In genomic region chr2:164068063-164068462, GRCh38 we compare ENCODE assay signal across 30 cellular contexts.
"Had no signal": no experiment of that assay in that cellular context is flagged by ENCODE, and none has a peak within 500 bp of the region (broad histone marks: within the 10 kb centered on the region; RNA-seq: fewer than 3 reads in every experiment).

No MANE protein-coding gene starts in this region.

- H3K27me3 Mint-ChIP-seq: activated CD4-positive, alpha-beta memory T cell treated with anti-CD3 and anti-CD28 coated beads for 36 hours; activated CD4-positive, alpha-beta T cell treated with anti-CD3 and anti-CD28 coated beads, Interleukin-2, amount 10 ng/mL, durations not matched to agents 7 days and 5 days; activated naive CD8-positive, alpha-beta T cell treated with anti-CD3 and anti-CD28 coated beads, Interleukin-2, amount 50 U/mL, for 24 hours; T-cell had no signal

- H3K4me3 Mint-ChIP-seq: activated CD4-positive, alpha-beta memory T cell treated with anti-CD3 and anti-CD28 coated beads for 36 hours; activated CD4-positive, alpha-beta T cell treated with anti-CD3 and anti-CD28 coated beads, Interleukin-2, amount 10 ng/mL, durations not matched to agents 7 days and 5 days; activated naive CD8-positive, alpha-beta T cell treated with anti-CD3 and anti-CD28 coated beads, Interleukin-2, amount 50 U/mL, for 24 hours; activated T-cell treated with anti-CD3 and anti-CD28 coated beads, Interleukin-2, amount 50 U/mL, for 4 hours; T-cell had no signal

- H3K4me3 ChIP-seq: ascending aorta, body of pancreas had no signal

- FAIRE-seq: bronchial epithelial cell, RCC 7860, TTC549 had no signal

- H3K9me3 Mint-ChIP-seq: activated CD4-positive, alpha-beta T cell treated with anti-CD3 and anti-CD28 coated beads, Interleukin-2, amount 10 ng/mL, durations not matched to agents 7 days and 5 days; activated naive CD8-positive, alpha-beta T cell treated with anti-CD3 and anti-CD28 coated beads, Interleukin-2, amount 50 U/mL, for 24 hours had no signal

- H3K4me1 ChIP-seq: ascending aorta, body of pancreas had no signal

- ATAC-seq: activated naive CD4-positive, alpha-beta T cell treated with anti-CD3 and anti-CD28 coated beads, Interleukin-2, amount 50 U/mL, for 72 hours; activated naive CD8-positive, alpha-beta T cell treated with anti-CD3 and anti-CD28 coated beads, Interleukin-2, amount 50 U/mL, for 24 hours; activated T-cell treated with anti-CD3 and anti-CD28 coated beads, Interleukin-2, amount 50 U/mL, for 4 hours; body of pancreas; PC-3; T-cell had no signal

- H3K4me1 Mint-ChIP-seq: activated CD4-positive, alpha-beta T cell treated with anti-CD3 and anti-CD28 coated beads, Interleukin-2, amount 10 ng/mL, durations not matched to agents 7 days and 5 days; activated naive CD8-positive, alpha-beta T cell treated with anti-CD3 and anti-CD28 coated beads, Interleukin-2, amount 50 U/mL, for 24 hours; T-cell had no signal

- DNase-seq: activated CD4-positive, alpha-beta memory T cell treated with anti-CD3 and anti-CD28 coated beads for 36 hours; activated CD4-positive, alpha-beta T cell treated with anti-CD3 and anti-CD28 coated beads, Interleukin-2, amount 10 ng/mL, durations not matched to agents 7 days and 5 days; activated CD4-positive, CD25-positive, alpha-beta regulatory T cell; activated CD8-positive, alpha-beta memory T cell treated with anti-CD3 and anti-CD28 coated beads for 24 hours; activated effector memory CD4-positive, alpha-beta T cell treated with anti-CD3 and anti-CD28 coated beads, Interleukin-2, amount 50 U/mL, for 16 hours; activated naive CD4-positive, alpha-beta T cell treated with Interleukin-2 at 50 U/mL for 16 hours; activated naive CD8-positive, alpha-beta T cell treated with anti-CD3 and anti-CD28 coated beads, Interleukin-2, amount 50 U/mL, for 24 hours; activated T-cell treated with anti-CD3 and anti-CD28 coated beads, Interleukin-2, amount 50 U/mL, for 4 hours; amniotic stem cell; body of pancreas; central memory CD4-positive, alpha-beta T cell; Kasumi-1; KBM-7; NCI-H146; NCI-H187 treated with DMSO at 0.1 percent for 48 hours; NCI-H2081 treated with DMSO at 0.1 percent for 48 hours; NCI-H2171 treated with DMSO at 0.1 percent for 48 hours; NCI-H226; NCI-H510A treated with DMSO at 0.1 percent for 48 hours; NCI-H69; PC-3; SHP77; T-cell; T-helper 2 cell; T1000 had no signal

- H3K27ac ChIP-seq: ascending aorta, body of pancreas had no signal

- H3K36me3 ChIP-seq: ascending aorta had no signal

- H3K27me3 ChIP-seq: ascending aorta, body of pancreas had no signal

- H3K36me3 Mint-ChIP-seq: activated CD4-positive, alpha-beta memory T cell treated with anti-CD3 and anti-CD28 coated beads for 36 hours; activated naive CD4-positive, alpha-beta T cell treated with anti-CD3 and anti-CD28 coated beads, Interleukin-2, amount 50 U/mL, for 72 hours; T-cell had no signal

- H3K27ac Mint-ChIP-seq: activated CD4-positive, alpha-beta memory T cell treated with anti-CD3 and anti-CD28 coated beads for 36 hours; activated CD4-positive, alpha-beta T cell treated with anti-CD3 and anti-CD28 coated beads, Interleukin-2, amount 10 ng/mL, durations not matched to agents 7 days and 5 days; activated naive CD4-positive, alpha-beta T cell treated with anti-CD3 and anti-CD28 coated beads, Interleukin-2, amount 50 U/mL, for 72 hours; activated naive CD8-positive, alpha-beta T cell treated with anti-CD3 and anti-CD28 coated beads, Interleukin-2, amount 50 U/mL, for 24 hours; T-cell had no signal

- H3K9me3 ChIP-seq: ascending aorta, body of pancreas had no signal
